17 cellular contexts compared by ENCODE assay signal in genomic region chr6:170165085-170165484, GRCh38.
DNase-seq lines count a peak whose midpoint lies in the region; ATAC-seq and TF ChIP-seq lines count a peak whose summit lies in the region.
"Had no signal": no experiment of that assay in that cellular context is flagged by ENCODE, and none has a peak within 500 bp of the region (broad histone marks: within the 10 kb centered on the region; RNA-seq: fewer than 3 reads in every experiment).

No MANE protein-coding gene starts in this region.

- ATAC-seq in sciatic nerve = peak; percentile 33
- ATAC-seq in stimulated activated naive B cell treated with anti-CD40 and anti-IgM and Interleukin-4, amounts not matched to agents 10 μg/mL and 1 μg/mL and 100 μg/mL, for 72 hours (replicated peaks) = no peak
- ATAC-seq: activated CD4-positive, alpha-beta T cell treated with anti-CD3 and anti-CD28 coated beads for 36 hours; stimulated activated naive CD8-positive, alpha-beta T cell treated with anti-CD3 and anti-CD28 coated beads, Interleukin-15, Interleukin-2, amounts not matched to agents 100 U/mL and 50 U/mL, for 24 hours; T-helper 17 cell had no signal

- peaks cover 4% of the 10 kb centered on the region in 2 donors for H3K9me3 Mint-ChIP-seq in stimulated activated naive B cell treated with anti-CD40 and anti-IgM and Interleukin-4, amounts not matched to agents 10 μg/mL and 1 μg/mL and 100 μg/mL, for 72 hours
- H3K9me3 Mint-ChIP-seq: central memory CD8-positive, alpha-beta T cell had no signal

- peaks cover 22 to 37% (median 27%) of the 10 kb centered on the region in 11 experiments for H3K9me3 ChIP-seq in BLaER1 treated with 17β-estradiol and CSF1 and Interleukin-3, amounts not matched to agents 10 nM and 100 nM (replicated peaks in 1 of 11)
- H3K9me3 ChIP-seq in WERI-Rb-1 (ENCODE audit: severe bottlenecking) = peaks cover 7% of the 10 kb centered on the region
- H3K9me3 ChIP-seq in hepatocyte (ENCODE audit: low read depth) = no peaks in the 10 kb centered on the region

- TF ChIP-seq CTCF in WERI-Rb-1 (IDR thresholded peaks at IDR 0.05; ENCODE audit: low read depth, low read length) = peak; percentile 46
- peak; percentile 9 for TF ChIP-seq CTCF in hepatocyte (IDR thresholded peaks at IDR 0.05; ENCODE audit: poor library complexity)

- intact Hi-C loops in sciatic nerve (cut with DNase I) = no loop called here

- no peak for DNase-seq in WERI-Rb-1
- no peak for DNase-seq in hepatocyte (ENCODE audit: low spot score)
- no peak for DNase-seq in sciatic nerve (ENCODE audit: low spot score)
- no peak for DNase-seq in activated CD4-positive, CD25-positive, alpha-beta regulatory T cell (lab: John Stamatoyannopoulos, UW)
- DNase-seq in NCI-H2029 (lab: John Stamatoyannopoulos, UW) = no peak
- DNase-seq in anterior cingulate cortex (lab: John Stamatoyannopoulos, UW) = no peak
- DNase-seq in stimulated activated naive B cell treated with anti-CD40 and anti-IgM and Interleukin-4, amounts not matched to agents 10 μg/mL and 1 μg/mL and 100 μg/mL, for 72 hours = no peak
- DNase-seq: activated CD4-positive, alpha-beta T cell treated with anti-CD3 and anti-CD28 coated beads for 36 hours; activated naive CD8-positive, alpha-beta T cell treated with anti-CD3 and anti-CD28 coated beads for 36 hours; NCI-H1436; NCI-H510A treated with DMSO at 0.1 percent for 48 hours; PC-9; stimulated activated naive CD8-positive, alpha-beta T cell treated with anti-CD3 and anti-CD28 coated beads, Interleukin-15, Interleukin-2, amounts not matched to agents 100 U/mL and 50 U/mL, for 24 hours; T-helper 17 cell had no signal

- 0 out of 22 replicates have a peak, but pooled peaks cover 0 to 6% (median 0%) of the 10 kb centered on the region in 11 experiments for H4K20me1 ChIP-seq in BLaER1 treated with 17β-estradiol and CSF1 and Interleukin-3, amounts not matched to agents 10 nM and 100 nM
- H4K20me1 ChIP-seq in hepatocyte (ENCODE audit: insufficient read depth, poor library complexity, severe bottlenecking) = no peaks in the 10 kb centered on the region

- H3K79me2 ChIP-seq in hepatocyte = no peaks in the 10 kb centered on the region

- H3K36me3 ChIP-seq in BLaER1 treated with 17β-estradiol and CSF1 and Interleukin-3, amounts not matched to agents 10 nM and 100 nM = no peaks in the 10 kb centered on the region
- H3K36me3 ChIP-seq in WERI-Rb-1 (no peaks in the 10 kb centered on the region), hepatocyte (replicated peaks; ENCODE audit: insufficient read depth, low read depth) (no peaks in the 10 kb centered on the region)

- H2AFZ ChIP-seq in hepatocyte = no peak overlapping the region
- H2AFZ ChIP-seq: PC-9 had no signal

- no peaks in the 10 kb centered on the region for H3K27me3 ChIP-seq in BLaER1 treated with 17β-estradiol and CSF1 and Interleukin-3, amounts not matched to agents 10 nM and 100 nM
- no peaks in the 10 kb centered on the region for H3K27me3 ChIP-seq in WERI-Rb-1 (ENCODE audit: insufficient read depth, low read depth, severe bottlenecking)
- no peaks in the 10 kb centered on the region for H3K27me3 ChIP-seq in hepatocyte

- H3K27me3 Mint-ChIP-seq in stimulated activated naive B cell treated with anti-CD40 and anti-IgM and Interleukin-4, amounts not matched to agents 10 μg/mL and 1 μg/mL and 100 μg/mL, for 72 hours = peaks cover 7 to 8% of the 10 kb centered on the region in 2 donors

- WGBS in hepatocyte (ENCODE audit: low lambda C conversion rate, missing lambda C conversion rate) = 85% methylated on average over 9 of the region's 12 CpGs

- H3K9me2 ChIP-seq in hepatocyte (replicated peaks; ENCODE audit: insufficient read depth) = no peaks in the 10 kb centered on the region

- no peak overlapping the region for H3K4me3 ChIP-seq in BLaER1 treated with 17β-estradiol and CSF1 and Interleukin-3, amounts not matched to agents 10 nM and 100 nM
- H3K4me3 ChIP-seq in WERI-Rb-1 (ENCODE audit: low read depth, low read length) (no peak overlapping the region), hepatocyte (no peak overlapping the region)
- H3K4me3 ChIP-seq: PC-9 had no signal

- H3K9ac ChIP-seq in BLaER1 treated with 17β-estradiol and CSF1 and Interleukin-3, amounts not matched to agents 10 nM and 100 nM = no peak overlapping the region; a peak in 1 of 22 replicates
- H3K9ac ChIP-seq: KMS-11 had no signal

- no peaks in the 10 kb centered on the region for H3K4me1 Mint-ChIP-seq in stimulated activated naive B cell treated with anti-CD40 and anti-IgM and Interleukin-4, amounts not matched to agents 10 μg/mL and 1 μg/mL and 100 μg/mL, for 72 hours
- H3K4me1 Mint-ChIP-seq: activated CD4-positive, alpha-beta T cell treated with anti-CD3 and anti-CD28 coated beads for 36 hours; activated naive CD8-positive, alpha-beta T cell treated with anti-CD3 and anti-CD28 coated beads for 36 hours had no signal

- H3K4me2 ChIP-seq in BLaER1 treated with 17β-estradiol and CSF1 and Interleukin-3, amounts not matched to agents 10 nM and 100 nM = peak overlapping the region in 9 of 11 experiments; percentile 43 to 93 (median 79); a peak in 15 of 22 replicates
- H3K4me2 ChIP-seq in hepatocyte = no peak overlapping the region
- H3K4me2 ChIP-seq: KMS-11, PC-9 had no signal

- H3K4me3 Mint-ChIP-seq in stimulated activated naive B cell treated with anti-CD40 and anti-IgM and Interleukin-4, amounts not matched to agents 10 μg/mL and 1 μg/mL and 100 μg/mL, for 72 hours = no peak overlapping the region
- H3K4me3 Mint-ChIP-seq: activated CD4-positive, alpha-beta T cell treated with anti-CD3 and anti-CD28 coated beads for 36 hours; activated naive CD8-positive, alpha-beta T cell treated with anti-CD3 and anti-CD28 coated beads for 36 hours; central memory CD8-positive, alpha-beta T cell; T-helper 17 cell had no signal

- peaks cover 30 to 58% (median 49%) of the 10 kb centered on the region in 10 experiments for H3K4me1 ChIP-seq in BLaER1 treated with 17β-estradiol and CSF1 and Interleukin-3, amounts not matched to agents 10 nM and 100 nM
- no peaks in the 10 kb centered on the region for H3K4me1 ChIP-seq in hepatocyte (ENCODE audit: insufficient read depth)

- H3K27ac Mint-ChIP-seq in stimulated activated naive B cell treated with anti-CD40 and anti-IgM and Interleukin-4, amounts not matched to agents 10 μg/mL and 1 μg/mL and 100 μg/mL, for 72 hours = no peak overlapping the region
- H3K27ac Mint-ChIP-seq: activated CD4-positive, alpha-beta T cell treated with anti-CD3 and anti-CD28 coated beads for 36 hours; activated naive CD8-positive, alpha-beta T cell treated with anti-CD3 and anti-CD28 coated beads for 36 hours; T-helper 17 cell had no signal

- no peaks in the 10 kb centered on the region for H3K36me3 Mint-ChIP-seq in stimulated activated naive B cell treated with anti-CD40 and anti-IgM and Interleukin-4, amounts not matched to agents 10 μg/mL and 1 μg/mL and 100 μg/mL, for 72 hours

- H3K27ac ChIP-seq in BLaER1 treated with 17β-estradiol and CSF1 and Interleukin-3, amounts not matched to agents 10 nM and 100 nM = peak overlapping the region in 1 of 11 experiments; percentile 25; a peak in 1 of 22 replicates
- no peak overlapping the region for H3K27ac ChIP-seq in WERI-Rb-1
- H3K27ac ChIP-seq in hepatocyte = no peak overlapping the region
- H3K27ac ChIP-seq: KMS-11, PC-9 had no signal
